10 cellular contexts compared by ENCODE assay signal in genomic region chr4:54085284-54085683, GRCh38. TPM values are rescaled to one million over a fixed set of nuclear protein-coding genes. Genes with fewer than 3 reads are reported as not detected.
DNase-seq lines count a peak whose midpoint lies in the region; ATAC-seq and TF ChIP-seq lines count a peak whose summit lies in the region.
"Had no signal": no experiment of that assay in that cellular context is flagged by ENCODE, and none has a peak within 500 bp of the region (broad histone marks: within the 10 kb centered on the region; RNA-seq: fewer than 3 reads in every experiment).

No MANE protein-coding gene starts in this region.

- peak overlapping the region in 5 of 59 donors; percentile 17 to 54 (median 44) for H3K27ac ChIP-seq in dorsolateral prefrontal cortex
- no peak overlapping the region for H3K27ac ChIP-seq in coronary artery

- no peak overlapping the region for H3K27ac Mint-ChIP-seq in Calu3 (ENCODE audit: unreplicated experiment)
- H3K27ac Mint-ChIP-seq: stimulated activated naive B cell treated with anti-CD40 and anti-IgM and Interleukin-4, amounts not matched to agents 10 μg/mL and 1 μg/mL and 100 μg/mL, for 72 hours had no signal

- H3K27me3 Mint-ChIP-seq in Calu3 (ENCODE audit: unreplicated experiment), result peaks cover 11% of the 10 kb centered on the region

- DNase-seq in Ammon's horn (ENCODE audit: low spot score) (peak; percentile 90), NCI-H446 (lab: John Stamatoyannopoulos, UW) (peak; percentile 22 to 54), dorsolateral prefrontal cortex (peak in 8 of 10 donors; percentile 61 to 91 (median 73)), lung microvascular endothelial cell (ENCODE audit: low read depth in 2 of 2) (peak; percentile 89 to 93), coronary artery (ENCODE audit: low spot score) (no peak), Calu3 (no peak)
- no peak for DNase-seq in stimulated activated CD4-positive, alpha-beta T cell treated with anti-CD3 and anti-CD28 coated beads, Interleukin-1b, Interleukin-23, amount 100 ng/mL, for 48 hours
- DNase-seq: activated CD8-positive, alpha-beta memory T cell treated with anti-CD3 and anti-CD28 coated beads for 24 hours; stimulated activated naive B cell treated with anti-CD40 and anti-IgM and Interleukin-4, amounts not matched to agents 10 μg/mL and 1 μg/mL and 100 μg/mL, for 72 hours had no signal

- no peak overlapping the region for H3K4me3 Mint-ChIP-seq in Calu3 (ENCODE audit: low read depth, unreplicated experiment)
- H3K4me3 Mint-ChIP-seq: stimulated activated naive B cell treated with anti-CD40 and anti-IgM and Interleukin-4, amounts not matched to agents 10 μg/mL and 1 μg/mL and 100 μg/mL, for 72 hours had no signal

- TF ChIP-seq CTCF in dorsolateral prefrontal cortex (IDR thresholded peaks at IDR 0.05 in 54 of 56, conservative IDR thresholded peaks at IDR 0.05 in 2 of 56; ENCODE audit: low read depth in 1 of 56, partially characterized antibody in 56 of 56) (peak in 1 of 56 donors; percentile 22), coronary artery (IDR thresholded peaks at IDR 0.05) (no peak), Calu3 (IDR thresholded peaks at IDR 0.05; ENCODE audit: unreplicated experiment) (no peak)

- no TSS peak for BruUV-seq in Calu3 (replicated peaks; lab: Mats Ljungman, UMichigan)

- H3K36me3 Mint-ChIP-seq in Calu3 (ENCODE audit: insufficient read depth, unreplicated experiment), result no peaks in the 10 kb centered on the region
- H3K36me3 Mint-ChIP-seq: stimulated activated naive B cell treated with anti-CD40 and anti-IgM and Interleukin-4, amounts not matched to agents 10 μg/mL and 1 μg/mL and 100 μg/mL, for 72 hours had no signal

- no peaks in the 10 kb centered on the region for H3K9me3 Mint-ChIP-seq in Calu3 (ENCODE audit: low read depth, unreplicated experiment)

- intact Hi-C loops in dorsolateral prefrontal cortex (cut with DNase I), result no loop called here
- intact Hi-C loops in Calu3 (cut with micrococcal nuclease; ENCODE audit: unreplicated experiment), result no loop called here

- peaks cover 0 to 41% (median 0%) of the 10 kb centered on the region in 45 donors for H3K27me3 ChIP-seq in dorsolateral prefrontal cortex

- no peak for ATAC-seq in GM21619 (IDR thresholded peaks at IDR 0.05; ENCODE audit: unreplicated experiment)
- ATAC-seq: stimulated activated naive B cell treated with anti-CD40 and anti-IgM and Interleukin-4, amounts not matched to agents 10 μg/mL and 1 μg/mL and 100 μg/mL, for 72 hours had no signal

- CTCF ChIA-PET in Calu3 (lab: Charles Lee), result interaction anchor here (0.6 kb wide), 1 partner anchor 10 kb away, joined by 3 read pairs; no protein-coding TSS in a partner anchor

- no peak overlapping the region for H3K4me3 ChIP-seq in dorsolateral prefrontal cortex
- no peak overlapping the region for H3K4me3 ChIP-seq in coronary artery

- H3K4me1 Mint-ChIP-seq in Calu3 (ENCODE audit: low read depth, unreplicated experiment), result peaks cover 26% of the 10 kb centered on the region
- H3K4me1 Mint-ChIP-seq: stimulated activated naive B cell treated with anti-CD40 and anti-IgM and Interleukin-4, amounts not matched to agents 10 μg/mL and 1 μg/mL and 100 μg/mL, for 72 hours had no signal

RNA-seq across cellular contexts. Expression of gene GSX2, which starts 14.7 kb away (rescaled TPM):
- 1 to 10 TPM in 37 of 120 experiments, under 1 TPM in 52, not detected in 31; 0.22 to 3.0 (median 0.85) TPM for total RNA-seq in dorsolateral prefrontal cortex
- total RNA-seq in lung microvascular endothelial cell, result not detected in 2 replicates
- total RNA-seq in Calu3 (2022), result not detected in 2 replicates

RNA-seq across cellular contexts. Expression of gene CHIC2, which starts 20.9 kb away (rescaled TPM):
- total RNA-seq in dorsolateral prefrontal cortex (10 to 100 TPM; 10.0 to 28.8 (median 19.4) TPM), lung microvascular endothelial cell (48.2 and 95.0 TPM in 2 replicates), Calu3 (2022) (12.0 and 16.5 TPM in 2 replicates)

Comparison
In these comparisons a context has a peak if more than half of its experiments do, and no peak if none do; other contexts are left out.
1. DNase-seq: peak in Ammon's horn (single experiment), NCI-H446 (2 of 2), dorsolateral prefrontal cortex (8 of 10) and lung microvascular endothelial cell (2 of 2); none in coronary artery (single experiment), Calu3 (single experiment) and stimulated activated CD4-positive, alpha-beta T cell treated with anti-CD3 and anti-CD28 coated beads, Interleukin-1b, Interleukin-23, amount 100 ng/mL, for 48 hours (single experiment).